ENCODE assay signal across 1 cellular context in the genomic region with DNA sequence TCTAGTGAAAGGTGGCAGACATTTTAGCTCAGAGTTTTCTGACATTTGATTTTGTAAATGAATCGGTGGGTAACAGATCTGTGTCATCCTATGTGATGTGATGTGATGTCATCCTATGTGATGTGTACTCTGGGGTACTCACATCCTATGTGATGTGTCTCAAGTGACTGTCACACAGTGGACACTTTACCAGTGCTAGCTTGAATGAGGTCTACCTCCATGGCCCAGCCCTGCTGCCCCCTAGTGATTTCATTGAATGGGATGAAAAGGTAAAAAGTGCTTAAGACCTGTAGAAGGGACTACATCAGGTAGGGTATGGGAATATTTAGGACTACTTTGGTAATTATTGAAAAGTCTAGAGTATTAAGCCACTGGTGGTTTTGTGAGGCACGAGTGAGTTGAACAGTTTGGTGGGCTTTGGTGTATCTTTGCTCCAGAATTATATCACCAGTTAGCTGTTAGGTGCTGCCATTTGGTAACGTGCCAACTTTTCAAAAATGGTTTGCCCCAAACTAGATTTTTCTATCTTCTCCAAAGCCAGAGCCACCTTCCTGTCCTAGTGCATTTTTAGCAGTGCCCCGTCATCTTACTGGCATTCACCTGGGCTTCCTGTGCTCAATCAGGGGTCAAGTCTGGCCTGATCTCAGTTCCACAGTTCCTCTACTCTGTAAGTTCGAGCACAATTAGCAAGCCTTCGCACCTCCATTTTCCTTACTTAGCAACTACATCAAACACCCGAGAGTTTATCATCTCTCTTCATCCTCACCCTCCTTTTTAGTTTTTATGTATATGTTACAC.
TF ChIP-seq lines count a peak whose summit lies in the region.

No MANE protein-coding gene starts in this region.

TF ChIP-seq in WTC11, 78 proteins besides CTCF, POLR2A, EP300 and RAD21 (continued from another document):
- TF ChIP-seq, protein P1, sequence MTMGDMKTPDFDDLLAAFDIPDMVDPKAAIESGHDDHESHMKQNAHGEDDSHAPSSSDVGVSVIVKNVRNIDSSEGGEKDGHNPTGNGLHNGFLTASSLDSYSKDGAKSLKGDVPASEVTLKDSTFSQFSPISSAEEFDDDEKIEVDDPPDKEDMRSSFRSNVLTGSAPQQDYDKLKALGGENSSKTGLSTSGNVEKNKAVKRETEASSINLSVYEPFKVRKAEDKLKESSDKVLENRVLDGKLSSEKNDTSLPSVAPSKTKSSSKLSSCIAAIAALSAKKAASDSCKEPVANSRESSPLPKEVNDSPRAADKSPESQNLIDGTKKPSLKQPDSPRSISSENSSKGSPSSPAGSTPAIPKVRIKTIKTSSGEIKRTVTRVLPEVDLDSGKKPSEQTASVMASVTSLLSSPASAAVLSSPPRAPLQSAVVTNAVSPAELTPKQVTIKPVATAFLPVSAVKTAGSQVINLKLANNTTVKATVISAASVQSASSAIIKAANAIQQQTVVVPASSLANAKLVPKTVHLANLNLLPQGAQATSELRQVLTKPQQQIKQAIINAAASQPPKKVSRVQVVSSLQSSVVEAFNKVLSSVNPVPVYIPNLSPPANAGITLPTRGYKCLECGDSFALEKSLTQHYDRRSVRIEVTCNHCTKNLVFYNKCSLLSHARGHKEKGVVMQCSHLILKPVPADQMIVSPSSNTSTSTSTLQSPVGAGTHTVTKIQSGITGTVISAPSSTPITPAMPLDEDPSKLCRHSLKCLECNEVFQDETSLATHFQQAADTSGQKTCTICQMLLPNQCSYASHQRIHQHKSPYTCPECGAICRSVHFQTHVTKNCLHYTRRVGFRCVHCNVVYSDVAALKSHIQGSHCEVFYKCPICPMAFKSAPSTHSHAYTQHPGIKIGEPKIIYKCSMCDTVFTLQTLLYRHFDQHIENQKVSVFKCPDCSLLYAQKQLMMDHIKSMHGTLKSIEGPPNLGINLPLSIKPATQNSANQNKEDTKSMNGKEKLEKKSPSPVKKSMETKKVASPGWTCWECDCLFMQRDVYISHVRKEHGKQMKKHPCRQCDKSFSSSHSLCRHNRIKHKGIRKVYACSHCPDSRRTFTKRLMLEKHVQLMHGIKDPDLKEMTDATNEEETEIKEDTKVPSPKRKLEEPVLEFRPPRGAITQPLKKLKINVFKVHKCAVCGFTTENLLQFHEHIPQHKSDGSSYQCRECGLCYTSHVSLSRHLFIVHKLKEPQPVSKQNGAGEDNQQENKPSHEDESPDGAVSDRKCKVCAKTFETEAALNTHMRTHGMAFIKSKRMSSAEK (CRISPR knock-in tag; IDR thresholded peaks at IDR 0.05; ENCODE audit: borderline replicate concordance): no peak
- TF ChIP-seq ZNF138 (CRISPR knock-in tag; conservative IDR thresholded peaks at IDR 0.05): no peak
- TF ChIP-seq, protein P2, sequence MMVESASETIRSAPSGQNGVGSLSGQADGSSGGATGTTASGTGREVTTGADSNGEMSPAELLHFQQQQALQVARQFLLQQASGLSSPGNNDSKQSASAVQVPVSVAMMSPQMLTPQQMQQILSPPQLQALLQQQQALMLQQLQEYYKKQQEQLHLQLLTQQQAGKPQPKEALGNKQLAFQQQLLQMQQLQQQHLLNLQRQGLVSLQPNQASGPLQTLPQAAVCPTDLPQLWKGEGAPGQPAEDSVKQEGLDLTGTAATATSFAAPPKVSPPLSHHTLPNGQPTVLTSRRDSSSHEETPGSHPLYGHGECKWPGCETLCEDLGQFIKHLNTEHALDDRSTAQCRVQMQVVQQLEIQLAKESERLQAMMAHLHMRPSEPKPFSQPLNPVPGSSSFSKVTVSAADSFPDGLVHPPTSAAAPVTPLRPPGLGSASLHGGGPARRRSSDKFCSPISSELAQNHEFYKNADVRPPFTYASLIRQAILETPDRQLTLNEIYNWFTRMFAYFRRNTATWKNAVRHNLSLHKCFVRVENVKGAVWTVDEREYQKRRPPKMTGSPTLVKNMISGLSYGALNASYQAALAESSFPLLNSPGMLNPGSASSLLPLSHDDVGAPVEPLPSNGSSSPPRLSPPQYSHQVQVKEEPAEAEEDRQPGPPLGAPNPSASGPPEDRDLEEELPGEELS (CRISPR knock-in tag; IDR thresholded peaks at IDR 0.05): no peak
TF ChIP-seq in WTC11: peak in this region for 0.
